ENCODE assay signal across 9 cellular contexts in the genomic region with DNA sequence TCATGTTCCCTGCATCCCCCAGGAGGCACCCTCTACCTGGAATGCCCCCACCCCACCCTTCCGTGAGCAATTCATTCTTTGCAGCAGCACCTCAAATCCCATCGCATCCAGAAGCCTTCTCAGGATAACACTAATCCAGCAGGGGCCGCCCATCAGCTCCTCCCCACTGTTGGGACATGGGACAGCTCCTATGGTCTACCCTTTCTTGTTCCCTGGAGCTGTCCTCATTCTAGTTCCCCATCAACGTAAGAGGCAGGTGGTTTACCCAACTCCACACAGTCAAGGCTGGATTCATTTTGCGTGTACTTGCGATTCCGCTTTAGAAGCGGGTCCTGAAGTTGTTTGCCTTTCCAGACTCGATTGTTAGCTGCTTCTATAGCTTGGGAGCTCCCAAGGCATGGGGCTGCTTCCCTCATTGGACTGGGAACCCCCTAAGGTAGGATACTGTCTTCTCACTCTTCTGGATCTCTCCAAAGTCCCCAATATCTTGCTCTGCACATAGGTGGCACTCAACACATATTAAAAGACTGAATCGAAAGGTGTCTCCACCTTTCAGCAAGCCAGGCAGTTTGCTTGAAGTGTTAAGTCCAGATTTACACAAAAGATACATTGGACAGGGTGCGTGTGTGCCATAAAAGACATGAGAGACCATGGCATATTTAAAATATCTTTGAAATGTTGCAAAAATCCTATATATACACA. TPM values are rescaled to one million over a fixed set of nuclear protein-coding genes. Genes with fewer than 3 reads are reported as not detected.
DNase-seq lines count a peak whose midpoint lies in the region; ATAC-seq lines count a peak whose summit lies in the region.
"Had no signal": no experiment of that assay in that cellular context is flagged by ENCODE, and none has a peak within 500 bp of the region (broad histone marks: within the 10 kb centered on the region; RNA-seq: fewer than 3 reads in every experiment).

No MANE protein-coding gene starts in this region.

- no peaks in the 10 kb centered on the region for H3K79me2 ChIP-seq in Karpas-422 (ENCODE audit: low read length)

- peaks cover 11% of the 10 kb centered on the region for H3K4me1 ChIP-seq in Karpas-422 (ENCODE audit: low read length)

- peaks cover 10% of the 10 kb centered on the region for H3K4me1 Mint-ChIP-seq in activated naive CD8-positive, alpha-beta T cell treated with anti-CD3 and anti-CD28 coated beads, Interleukin-2, amount 50 U/mL, for 24 hours
- peaks cover 0 to 6% of the 10 kb centered on the region in 2 donors for H3K4me1 Mint-ChIP-seq in natural killer cell treated with Interleukin-12 subunit alpha and Interleukin-12 subunit beta and Interleukin-15 and Interleukin-18, amount 100 ng/mL, for 72 hours (ENCODE audit: low read depth in 2 of 2)

- peaks cover 13% of the 10 kb centered on the region for H3K27me3 Mint-ChIP-seq in activated naive CD8-positive, alpha-beta T cell treated with anti-CD3 and anti-CD28 coated beads, Interleukin-2, amount 50 U/mL, for 24 hours
- H3K27me3 Mint-ChIP-seq in natural killer cell treated with Interleukin-12 subunit alpha and Interleukin-12 subunit beta and Interleukin-15 and Interleukin-18, amount 100 ng/mL, for 72 hours, result peaks cover 0 to 25% of the 10 kb centered on the region in 2 donors

- no peak overlapping the region for H3K27ac Mint-ChIP-seq in activated naive CD8-positive, alpha-beta T cell treated with anti-CD3 and anti-CD28 coated beads, Interleukin-2, amount 50 U/mL, for 24 hours
- H3K27ac Mint-ChIP-seq in natural killer cell treated with Interleukin-12 subunit alpha and Interleukin-12 subunit beta and Interleukin-15 and Interleukin-18, amount 100 ng/mL, for 72 hours, result no peak overlapping the region

- H3K9me2 ChIP-seq in Karpas-422 (replicated peaks; ENCODE audit: insufficient read depth, low read length), result no peaks in the 10 kb centered on the region

- no peak overlapping the region for H3K27ac ChIP-seq in Karpas-422 (ENCODE audit: low read length)

- no peak overlapping the region for H2AFZ ChIP-seq in Karpas-422 (ENCODE audit: low read length)

- no peak overlapping the region for H3K9ac ChIP-seq in Karpas-422 (ENCODE audit: low read length)

- ATAC-seq in activated naive CD8-positive, alpha-beta T cell treated with anti-CD3 and anti-CD28 coated beads, Interleukin-2, amount 50 U/mL, for 24 hours, result no peak
- ATAC-seq in natural killer cell treated with Interleukin-12 subunit alpha and Interleukin-12 subunit beta and Interleukin-15 and Interleukin-18, amount 100 ng/mL, for 72 hours, result no peak
- ATAC-seq in GM18511 (IDR thresholded peaks at IDR 0.05; ENCODE audit: unreplicated experiment), result no peak
- no peak for ATAC-seq in HG02610 (IDR thresholded peaks at IDR 0.05; ENCODE audit: unreplicated experiment)
- ATAC-seq in Right ventricle myocardium superior (ENCODE audit: poor library complexity), result no peak

- DNase-seq in NCI-H2107 treated with DMSO at 0.1 percent for 48 hours (lab: John Stamatoyannopoulos, UW; ENCODE audit: unreplicated experiment) (peak; percentile 58), NCI-H2107 (lab: John Stamatoyannopoulos, UW) (no peak), Karpas-422 (peak; percentile 57), Right ventricle myocardium superior (no peak)
- no peak for DNase-seq in activated naive CD8-positive, alpha-beta T cell treated with anti-CD3 and anti-CD28 coated beads, Interleukin-2, amount 50 U/mL, for 24 hours
- no peak for DNase-seq in natural killer cell treated with Interleukin-12 subunit alpha and Interleukin-12 subunit beta and Interleukin-15 and Interleukin-18, amount 100 ng/mL, for 72 hours (ENCODE audit: low spot score)

- no peaks in the 10 kb centered on the region for H3K27me3 ChIP-seq in Karpas-422 (ENCODE audit: low read length)

- H4K20me1 ChIP-seq in Karpas-422 (ENCODE audit: insufficient read depth, low read depth, low read length), result no peaks in the 10 kb centered on the region

- H3K9me3 ChIP-seq in Karpas-422 (ENCODE audit: low read length), result no peaks in the 10 kb centered on the region

- no peak overlapping the region for H3K4me3 ChIP-seq in Karpas-422 (ENCODE audit: low read length)
- H3K4me3 ChIP-seq: lung had no signal

- H3K4me3 Mint-ChIP-seq in activated naive CD8-positive, alpha-beta T cell treated with anti-CD3 and anti-CD28 coated beads, Interleukin-2, amount 50 U/mL, for 24 hours, result peak overlapping the region; percentile 8
- H3K4me3 Mint-ChIP-seq in natural killer cell treated with Interleukin-12 subunit alpha and Interleukin-12 subunit beta and Interleukin-15 and Interleukin-18, amount 100 ng/mL, for 72 hours, result peak overlapping the region; percentile 41

- no peak overlapping the region for H3K4me2 ChIP-seq in Karpas-422 (ENCODE audit: low read depth, low read length, poor library complexity, severe bottlenecking)

- H3K36me3 Mint-ChIP-seq in activated naive CD8-positive, alpha-beta T cell treated with anti-CD3 and anti-CD28 coated beads, Interleukin-2, amount 50 U/mL, for 24 hours (ENCODE audit: low read depth), result no peaks in the 10 kb centered on the region
- H3K36me3 Mint-ChIP-seq in natural killer cell treated with Interleukin-12 subunit alpha and Interleukin-12 subunit beta and Interleukin-15 and Interleukin-18, amount 100 ng/mL, for 72 hours, result no peaks in the 10 kb centered on the region

- intact Hi-C loops in Right ventricle myocardium superior (cut with DNase I), result no loop called here

- H3K36me3 ChIP-seq in Karpas-422 (ENCODE audit: insufficient read depth, low read length), result no peaks in the 10 kb centered on the region

- no peaks in the 10 kb centered on the region for H3K9me3 Mint-ChIP-seq in activated naive CD8-positive, alpha-beta T cell treated with anti-CD3 and anti-CD28 coated beads, Interleukin-2, amount 50 U/mL, for 24 hours
- no peaks in the 10 kb centered on the region for H3K9me3 Mint-ChIP-seq in natural killer cell treated with Interleukin-12 subunit alpha and Interleukin-12 subunit beta and Interleukin-15 and Interleukin-18, amount 100 ng/mL, for 72 hours

RNA-seq across cellular contexts. Expression of gene APLN, which starts 0.9 kb away (rescaled TPM):
- total RNA-seq in Karpas-422 (2014; rRNA removed; shearing (Covaris generic); ENCODE audit: low replicate concordance), result not detected in 2 replicates
- total RNA-seq in natural killer cell treated with Interleukin-12 subunit alpha and Interleukin-12 subunit beta and Interleukin-15 and Interleukin-18, amount 100 ng/mL, for 72 hours, result 1 to 10 TPM in 1 of 2 donors, not detected in 1; 1.1 TPM
- 15.4 TPM for total RNA-seq in Right ventricle myocardium superior

Comparison
In these comparisons a context has a peak if more than half of its experiments do, and no peak if none do; other contexts are left out.
1. DNase-seq: peak in NCI-H2107 treated with DMSO at 0.1 percent for 48 hours (single experiment) and Karpas-422 (single experiment); none in NCI-H2107 (single experiment), activated naive CD8-positive, alpha-beta T cell treated with anti-CD3 and anti-CD28 coated beads, Interleukin-2, amount 50 U/mL, for 24 hours (single experiment), natural killer cell treated with Interleukin-12 subunit alpha and Interleukin-12 subunit beta and Interleukin-15 and Interleukin-18, amount 100 ng/mL, for 72 hours (single experiment) and Right ventricle myocardium superior (single experiment).